8 cellular contexts compared by ENCODE assay signal in the genomic region with DNA sequence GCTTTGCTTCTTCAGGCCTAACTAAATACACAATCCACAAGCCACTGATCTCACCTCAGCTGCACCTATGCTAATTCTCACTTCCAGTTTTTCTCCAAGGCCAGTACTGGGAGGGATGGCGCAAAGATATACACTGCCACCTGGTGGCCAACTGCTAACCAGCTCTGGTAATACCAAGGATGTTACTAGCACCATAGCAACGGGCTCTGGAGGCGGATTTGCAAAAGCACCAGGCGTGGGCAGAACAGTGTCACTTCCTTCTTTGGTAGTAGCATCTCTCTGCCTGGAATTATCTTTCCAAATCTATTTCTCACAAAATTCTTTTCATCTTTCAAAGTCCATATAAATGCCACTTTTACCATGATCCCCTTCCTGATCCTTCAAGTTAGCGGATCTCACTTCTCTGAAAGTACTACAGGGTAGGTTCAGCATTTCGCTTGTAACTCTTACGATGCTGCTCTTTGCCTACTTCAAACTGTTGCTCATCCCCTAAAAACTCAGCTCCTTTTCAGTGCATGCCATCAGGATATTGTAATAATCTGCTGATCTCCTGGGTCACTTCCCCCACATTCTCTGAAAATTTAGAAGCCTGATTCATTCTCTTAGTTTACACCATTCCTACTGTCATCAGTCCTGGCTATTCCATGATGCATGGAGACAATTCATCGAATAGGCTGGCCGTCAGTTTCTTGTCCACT. TPM values are rescaled to one million over a fixed set of nuclear protein-coding genes. Genes with fewer than 3 reads are reported as not detected.
DNase-seq lines count a peak whose midpoint lies in the region; ATAC-seq, FAIRE-seq and TF ChIP-seq lines count a peak whose summit lies in the region.

No MANE protein-coding gene starts in this region.

- TF ChIP-seq CTCF in KMS-11 (conservative IDR thresholded peaks at IDR 0.05; ENCODE audit: low read depth, low read length) (peak; percentile 81), foreskin keratinocyte (conservative IDR thresholded peaks at IDR 0.05) (peak; percentile 96), ovary (IDR thresholded peaks at IDR 0.05) (peak; percentile 80 to 91 (median 81)), thyroid gland (IDR thresholded peaks at IDR 0.05) (peak; percentile 58 to 85 (median 75))

- intact Hi-C loops in ovary (cut with DNase I) (loop anchor here in 2 of 4 donors (5.0 to 10.0 kb wide), 2 partner anchors 61 to 138 kb away; partner anchors contain the start of gene SLC2A3 (in 1 of the 2)), thyroid gland (cut with DNase I) (no loop called here)

- FAIRE-seq in G401.6 (lab: Jason Lieb, UNC), result peak; percentile 80

- no peaks in the 10 kb centered on the region for H3K27me3 ChIP-seq in KMS-11 (ENCODE audit: insufficient read depth, low read depth)
- no peaks in the 10 kb centered on the region for H3K27me3 ChIP-seq in foreskin keratinocyte
- no peaks in the 10 kb centered on the region for H3K27me3 ChIP-seq in ovary
- H3K27me3 ChIP-seq in thyroid gland, result no peaks in the 10 kb centered on the region

- H2AFZ ChIP-seq in KMS-11 (ENCODE audit: low read depth), result no peak overlapping the region

- ATAC-seq in activated T-helper 17 cell treated with anti-CD3 and anti-CD28 coated beads, Interleukin-2, amount 50 U/mL, for 72 hours (replicated peaks), result peak; percentile 86
- ATAC-seq in foreskin keratinocyte, result peak; percentile 95

- peak; percentile 62 for DNase-seq in GOT3 (lab: John Stamatoyannopoulos, UW)
- DNase-seq in RPMI7951 (ENCODE audit: low read depth), result peak; percentile 84
- peak; percentile 46 to 78 for DNase-seq in foreskin keratinocyte
- DNase-seq in ovary, result peak; percentile 63 to 83 (median 76)
- peak; percentile 69 to 71 for DNase-seq in thyroid gland

- no peaks in the 10 kb centered on the region for H3K9me3 ChIP-seq in ovary
- no peaks in the 10 kb centered on the region for H3K9me3 ChIP-seq in thyroid gland

- 35 to 38% (median 37%) methylated on average over 9 of the region's 9 CpGs for WGBS in ovary, 3 donors
- 43 to 44% methylated on average over 9 of the region's 9 CpGs for WGBS in thyroid gland, 2 donors

- TF ChIP-seq EP300 in ovary (IDR thresholded peaks at IDR 0.05), result no peak

- H3K27me3 Mint-ChIP-seq in activated T-helper 17 cell treated with anti-CD3 and anti-CD28 coated beads, Interleukin-2, amount 50 U/mL, for 72 hours, result no peaks in the 10 kb centered on the region

- H3K9me3 Mint-ChIP-seq in activated T-helper 17 cell treated with anti-CD3 and anti-CD28 coated beads, Interleukin-2, amount 50 U/mL, for 72 hours, result no peaks in the 10 kb centered on the region

- H3K36me3 ChIP-seq in KMS-11 (ENCODE audit: insufficient read depth) (no peaks in the 10 kb centered on the region), ovary (no peaks in the 10 kb centered on the region), thyroid gland (no peaks in the 10 kb centered on the region)

- H3K36me3 Mint-ChIP-seq in activated T-helper 17 cell treated with anti-CD3 and anti-CD28 coated beads, Interleukin-2, amount 50 U/mL, for 72 hours (ENCODE audit: low read depth), result peaks cover under 1% of the 10 kb centered on the region

- H3K4me2 ChIP-seq in KMS-11, result no peak overlapping the region

- H3K4me1 ChIP-seq in KMS-11 (ENCODE audit: low read depth, poor library complexity, severe bottlenecking), result no peaks in the 10 kb centered on the region
- peaks cover 3% of the 10 kb centered on the region for H3K4me1 ChIP-seq in foreskin keratinocyte
- no peaks in the 10 kb centered on the region for H3K4me1 ChIP-seq in ovary (ENCODE audit: insufficient read depth)
- no peaks in the 10 kb centered on the region for H3K4me1 ChIP-seq in thyroid gland

- no peaks in the 10 kb centered on the region for H3K79me2 ChIP-seq in KMS-11 (ENCODE audit: insufficient read depth, low read depth)

- TF ChIP-seq POLR2A in ovary (IDR thresholded peaks at IDR 0.05) (no peak), thyroid gland (IDR thresholded peaks at IDR 0.05) (no peak)

- peaks cover 13% of the 10 kb centered on the region for H3K4me1 Mint-ChIP-seq in activated T-helper 17 cell treated with anti-CD3 and anti-CD28 coated beads, Interleukin-2, amount 50 U/mL, for 72 hours

- no peak overlapping the region for H3K4me3 ChIP-seq in KMS-11 (IDR thresholded peaks at IDR 0.05; ENCODE audit: insufficient read depth, low read depth, low read length)
- H3K4me3 ChIP-seq in ovary, result no peak overlapping the region
- H3K4me3 ChIP-seq in thyroid gland (replicated peaks in 1 of 3), result no peak overlapping the region

- H3K27ac Mint-ChIP-seq in activated T-helper 17 cell treated with anti-CD3 and anti-CD28 coated beads, Interleukin-2, amount 50 U/mL, for 72 hours, result no peak overlapping the region

- H4K20me1 ChIP-seq in KMS-11 (ENCODE audit: insufficient read depth), result no peaks in the 10 kb centered on the region

- H3K4me3 Mint-ChIP-seq in activated T-helper 17 cell treated with anti-CD3 and anti-CD28 coated beads, Interleukin-2, amount 50 U/mL, for 72 hours, result no peak overlapping the region

- no peak overlapping the region for H3K9ac ChIP-seq in KMS-11

- H3K27ac ChIP-seq in KMS-11, result no peak overlapping the region
- H3K27ac ChIP-seq in foreskin keratinocyte, result peak overlapping the region; percentile 28
- H3K27ac ChIP-seq in ovary, result no peak overlapping the region
- H3K27ac ChIP-seq in thyroid gland, result no peak overlapping the region

RNA-seq across cellular contexts. Expression of gene FOXJ2, which starts 37.1 kb away (rescaled TPM):
- 6.7 and 7.0 TPM in 2 replicates for total RNA-seq in RPMI7951 (2014; rRNA removed; shearing (Covaris generic))
- 10 to 100 TPM; 14.3 to 15.1 TPM for total RNA-seq in activated T-helper 17 cell treated with anti-CD3 and anti-CD28 coated beads, Interleukin-2, amount 50 U/mL, for 72 hours
- total RNA-seq in foreskin keratinocyte (9.7 and 10.0 TPM in 2 replicates), ovary (10 to 100 TPM; 10.5 to 30.8 (median 28.3) TPM), thyroid gland (10 to 100 TPM; 14.0 to 18.3 (median 14.9) TPM)
- polyA plus RNA-seq in foreskin keratinocyte (3.9 and 4.9 TPM in 2 replicates), ovary (10 to 100 TPM; 16.8 to 32.1 TPM)

RNA-seq across cellular contexts. Expression of gene SLC2A3, which starts 59.4 kb away (rescaled TPM):
- total RNA-seq in RPMI7951 (2014; rRNA removed; shearing (Covaris generic)), result 20.1 and 20.6 TPM in 2 replicates
- 1,000 to 10,000 TPM in 1 of 2 donors, 100 to 1,000 TPM in 1; 296 to 1,246 TPM for total RNA-seq in activated T-helper 17 cell treated with anti-CD3 and anti-CD28 coated beads, Interleukin-2, amount 50 U/mL, for 72 hours
- total RNA-seq in foreskin keratinocyte (10.8 and 12.2 TPM in 2 replicates), ovary (100 to 1,000 TPM in 1 of 7 donors, 10 to 100 TPM in 6; 24.0 to 100 (median 34.8) TPM), thyroid gland (10 to 100 TPM in 2 of 4 donors, 1 to 10 TPM in 2; 9.2 to 81.0 (median 40.1) TPM)
- polyA plus RNA-seq in foreskin keratinocyte (6.3 and 6.5 TPM in 2 replicates), ovary (10 to 100 TPM; 14.1 to 25.5 TPM)
